In genomic region chr1:210654176-210654786, GRCh38 we compare ENCODE assay signal across 19 cellular contexts.
DNase-seq lines count a peak whose midpoint lies in the region; ATAC-seq and TF ChIP-seq lines count a peak whose summit lies in the region.
"Had no signal": no experiment of that assay in that cellular context is flagged by ENCODE, and none has a peak within 500 bp of the region (broad histone marks: within the 10 kb centered on the region; RNA-seq: fewer than 3 reads in every experiment).

No MANE protein-coding gene starts in this region.

- CTCF ChIA-PET in activated CD4-positive, alpha-beta memory T cell treated with anti-CD3 and anti-CD28 coated beads, Interleukin-2, amount 10 ng/mL, durations not matched to agents 7 days and 5 days (lab: Charles Lee) = no interaction called here

- peaks cover 4% of the 10 kb centered on the region for H3K9me3 Mint-ChIP-seq in activated CD4-positive, alpha-beta memory T cell treated with anti-CD3 and anti-CD28 coated beads, Interleukin-2, amount 10 ng/mL, durations not matched to agents 7 days and 5 days

- H3K27me3 ChIP-seq in foreskin keratinocyte = no peaks in the 10 kb centered on the region
- H3K27me3 ChIP-seq: dorsolateral prefrontal cortex, esophagus squamous epithelium had no signal

- DNase-seq in NCI-H748 (lab: John Stamatoyannopoulos, UW; ENCODE audit: unreplicated experiment) = peak; percentile 2
- DNase-seq in NCI-H748 treated with DMSO at 0.1 percent for 48 hours (lab: John Stamatoyannopoulos, UW) = no peak
- DNase-seq in Daoy (ENCODE audit: low read depth) = peak; percentile 55
- peak; percentile 20 for DNase-seq in activated CD4-positive, alpha-beta memory T cell treated with anti-CD3 and anti-CD28 coated beads, Interleukin-2, amount 10 ng/mL, durations not matched to agents 7 days and 5 days
- DNase-seq in foreskin keratinocyte = peak; percentile 28 to 54
- no peak for DNase-seq in NCI-H2081 (lab: John Stamatoyannopoulos, UW)
- no peak for DNase-seq in NCI-H1436 treated with DMSO at 0.1 percent for 48 hours (lab: John Stamatoyannopoulos, UW)
- DNase-seq: activated CD8-positive, alpha-beta memory T cell treated with anti-CD3 and anti-CD28 coated beads for 24 hours; activated effector memory CD4-positive, alpha-beta T cell treated with anti-CD3 and anti-CD28 coated beads, Interleukin-2, amount 50 U/mL, for 16 hours; dorsolateral prefrontal cortex; esophagus squamous epithelium; HCEC 1CT; NCI-H1092; NCI-H2171; Right ventricle myocardium superior; stimulated activated CD4-positive, alpha-beta T cell treated with anti-CD3 and anti-CD28 coated beads, Interleukin-2, amount 100 ng/mL, for 48 hours had no signal

- H3K4me3 Mint-ChIP-seq in activated CD4-positive, alpha-beta memory T cell treated with anti-CD3 and anti-CD28 coated beads, Interleukin-2, amount 10 ng/mL, durations not matched to agents 7 days and 5 days = no peak overlapping the region
- H3K4me3 Mint-ChIP-seq: brain had no signal

- H3K36me3 Mint-ChIP-seq in activated CD4-positive, alpha-beta memory T cell treated with anti-CD3 and anti-CD28 coated beads, Interleukin-2, amount 10 ng/mL, durations not matched to agents 7 days and 5 days (ENCODE audit: low read depth) = no peaks in the 10 kb centered on the region
- H3K36me3 Mint-ChIP-seq: brain had no signal

- H3K4me1 ChIP-seq in foreskin keratinocyte = no peaks in the 10 kb centered on the region
- H3K4me1 ChIP-seq: esophagus squamous epithelium had no signal

- no peaks in the 10 kb centered on the region for H3K27me3 Mint-ChIP-seq in activated CD4-positive, alpha-beta memory T cell treated with anti-CD3 and anti-CD28 coated beads, Interleukin-2, amount 10 ng/mL, durations not matched to agents 7 days and 5 days
- H3K27me3 Mint-ChIP-seq: brain had no signal

- H3K4me1 Mint-ChIP-seq in activated CD4-positive, alpha-beta memory T cell treated with anti-CD3 and anti-CD28 coated beads, Interleukin-2, amount 10 ng/mL, durations not matched to agents 7 days and 5 days = no peaks in the 10 kb centered on the region

- no peak for TF ChIP-seq CTCF in foreskin keratinocyte (conservative IDR thresholded peaks at IDR 0.05)

- POLR2A ChIA-PET in activated CD4-positive, alpha-beta memory T cell treated with anti-CD3 and anti-CD28 coated beads, Interleukin-2, amount 10 ng/mL, durations not matched to agents 7 days and 5 days (lab: Charles Lee) = no interaction called here

- H3K27ac ChIP-seq in foreskin keratinocyte = no peak overlapping the region
- H3K27ac ChIP-seq: dorsolateral prefrontal cortex, esophagus squamous epithelium, hepatocyte had no signal

- ATAC-seq in foreskin keratinocyte (peak; percentile 50), GM18517 (IDR thresholded peaks at IDR 0.05; ENCODE audit: unreplicated experiment) (no peak)

- no peak overlapping the region for H3K27ac Mint-ChIP-seq in activated CD4-positive, alpha-beta memory T cell treated with anti-CD3 and anti-CD28 coated beads, Interleukin-2, amount 10 ng/mL, durations not matched to agents 7 days and 5 days
- H3K27ac Mint-ChIP-seq: brain had no signal

Comparison
In these comparisons a context has a peak if more than half of its experiments do, and no peak if none do; other contexts are left out.
1. DNase-seq: peak in NCI-H748 (single experiment), Daoy (single experiment), activated CD4-positive, alpha-beta memory T cell treated with anti-CD3 and anti-CD28 coated beads, Interleukin-2, amount 10 ng/mL, durations not matched to agents 7 days and 5 days (single experiment) and foreskin keratinocyte (2 of 2); none in NCI-H748 treated with DMSO at 0.1 percent for 48 hours (single experiment), NCI-H2081 (0 of 2) and NCI-H1436 treated with DMSO at 0.1 percent for 48 hours (single experiment).